In the genomic region with DNA sequence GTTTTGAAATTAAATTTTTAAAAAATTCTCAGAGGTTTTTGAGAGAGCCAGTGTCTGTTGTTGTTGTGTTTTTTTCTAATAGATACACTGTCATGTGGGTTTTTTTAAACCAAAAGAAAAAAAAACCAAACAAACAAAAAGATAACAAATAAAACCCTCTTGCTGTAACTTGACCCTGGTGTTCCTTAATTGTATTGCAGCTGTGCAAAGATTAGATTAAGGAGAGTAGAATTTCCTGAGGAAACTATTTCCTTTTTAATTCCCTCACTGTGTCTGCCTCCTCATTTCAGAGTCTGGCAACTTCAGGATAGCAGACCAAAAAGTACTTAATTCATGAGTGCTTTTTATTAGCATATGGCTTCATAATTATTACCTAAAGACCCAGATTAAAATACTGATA, we compare ENCODE assay signal across 3 cellular contexts.
TF ChIP-seq lines count a peak whose summit lies in the region.

No MANE protein-coding gene starts in this region.

TF ChIP-seq in SK-N-SH, 30 proteins besides CTCF, POLR2A, EP300 and RAD21 (continued from another document):
- TF ChIP-seq, protein P1, sequence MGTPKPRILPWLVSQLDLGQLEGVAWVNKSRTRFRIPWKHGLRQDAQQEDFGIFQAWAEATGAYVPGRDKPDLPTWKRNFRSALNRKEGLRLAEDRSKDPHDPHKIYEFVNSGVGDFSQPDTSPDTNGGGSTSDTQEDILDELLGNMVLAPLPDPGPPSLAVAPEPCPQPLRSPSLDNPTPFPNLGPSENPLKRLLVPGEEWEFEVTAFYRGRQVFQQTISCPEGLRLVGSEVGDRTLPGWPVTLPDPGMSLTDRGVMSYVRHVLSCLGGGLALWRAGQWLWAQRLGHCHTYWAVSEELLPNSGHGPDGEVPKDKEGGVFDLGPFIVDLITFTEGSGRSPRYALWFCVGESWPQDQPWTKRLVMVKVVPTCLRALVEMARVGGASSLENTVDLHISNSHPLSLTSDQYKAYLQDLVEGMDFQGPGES (IDR thresholded peaks at IDR 0.05; ENCODE audit: low read depth, low read length) = no peak
- TF ChIP-seq NFIC (IDR thresholded peaks at IDR 0.05; ENCODE audit: borderline replicate concordance) = no peak
- TF ChIP-seq, protein P2, sequence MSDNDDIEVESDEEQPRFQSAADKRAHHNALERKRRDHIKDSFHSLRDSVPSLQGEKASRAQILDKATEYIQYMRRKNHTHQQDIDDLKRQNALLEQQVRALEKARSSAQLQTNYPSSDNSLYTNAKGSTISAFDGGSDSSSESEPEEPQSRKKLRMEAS (IDR thresholded peaks at IDR 0.05; ENCODE audit: low read depth) = no peak
- TF ChIP-seq JUND (IDR thresholded peaks at IDR 0.05) = no peak
- TF ChIP-seq RFX5 (IDR thresholded peaks at IDR 0.05; ENCODE audit: low read length) = no peak
- TF ChIP-seq MEF2A (IDR thresholded peaks at IDR 0.05; ENCODE audit: borderline replicate concordance, low read depth) = no peak
- TF ChIP-seq, protein P3, sequence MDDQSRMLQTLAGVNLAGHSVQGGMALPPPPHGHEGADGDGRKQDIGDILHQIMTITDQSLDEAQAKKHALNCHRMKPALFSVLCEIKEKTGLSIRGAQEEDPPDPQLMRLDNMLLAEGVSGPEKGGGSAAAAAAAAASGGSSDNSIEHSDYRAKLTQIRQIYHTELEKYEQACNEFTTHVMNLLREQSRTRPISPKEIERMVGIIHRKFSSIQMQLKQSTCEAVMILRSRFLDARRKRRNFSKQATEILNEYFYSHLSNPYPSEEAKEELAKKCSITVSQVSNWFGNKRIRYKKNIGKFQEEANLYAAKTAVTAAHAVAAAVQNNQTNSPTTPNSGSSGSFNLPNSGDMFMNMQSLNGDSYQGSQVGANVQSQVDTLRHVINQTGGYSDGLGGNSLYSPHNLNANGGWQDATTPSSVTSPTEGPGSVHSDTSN (IDR thresholded peaks at IDR 0.05) = no peak
- TF ChIP-seq ELF1 (IDR thresholded peaks at IDR 0.05) = no peak
- no peak for TF ChIP-seq CHD2 (IDR thresholded peaks at IDR 0.05; ENCODE audit: low read length, partially characterized antibody)
- no peak for TF ChIP-seq FOXM1 (IDR thresholded peaks at IDR 0.05; ENCODE audit: low read depth)
- no peak for TF ChIP-seq GATA2 (CRISPR knock-in tag; IDR thresholded peaks at IDR 0.05)
- TF ChIP-seq, protein P4, sequence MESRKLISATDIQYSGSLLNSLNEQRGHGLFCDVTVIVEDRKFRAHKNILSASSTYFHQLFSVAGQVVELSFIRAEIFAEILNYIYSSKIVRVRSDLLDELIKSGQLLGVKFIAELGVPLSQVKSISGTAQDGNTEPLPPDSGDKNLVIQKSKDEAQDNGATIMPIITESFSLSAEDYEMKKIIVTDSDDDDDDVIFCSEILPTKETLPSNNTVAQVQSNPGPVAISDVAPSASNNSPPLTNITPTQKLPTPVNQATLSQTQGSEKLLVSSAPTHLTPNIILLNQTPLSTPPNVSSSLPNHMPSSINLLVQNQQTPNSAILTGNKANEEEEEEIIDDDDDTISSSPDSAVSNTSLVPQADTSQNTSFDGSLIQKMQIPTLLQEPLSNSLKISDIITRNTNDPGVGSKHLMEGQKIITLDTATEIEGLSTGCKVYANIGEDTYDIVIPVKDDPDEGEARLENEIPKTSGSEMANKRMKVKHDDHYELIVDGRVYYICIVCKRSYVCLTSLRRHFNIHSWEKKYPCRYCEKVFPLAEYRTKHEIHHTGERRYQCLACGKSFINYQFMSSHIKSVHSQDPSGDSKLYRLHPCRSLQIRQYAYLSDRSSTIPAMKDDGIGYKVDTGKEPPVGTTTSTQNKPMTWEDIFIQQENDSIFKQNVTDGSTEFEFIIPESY (IDR thresholded peaks at IDR 0.05; ENCODE audit: borderline replicate concordance, low read depth) = no peak
- TF ChIP-seq RXRA (IDR thresholded peaks at IDR 0.05; ENCODE audit: borderline replicate concordance, low read depth) = no peak
- no peak for TF ChIP-seq YY1 (IDR thresholded peaks at IDR 0.05; ENCODE audit: low read depth)
- TF ChIP-seq TEAD4 (IDR thresholded peaks at IDR 0.05; ENCODE audit: borderline replicate concordance, insufficient read depth) = no peak
- TF ChIP-seq TAF1 (IDR thresholded peaks at IDR 0.05; ENCODE audit: borderline replicate concordance, low read depth, low read length) = no peak

TF ChIP-seq in SK-N-SH treated with all-trans-retinoic acid at 6 μM for 48 hours, 23 proteins besides CTCF, POLR2A, EP300 and RAD21:
- TF ChIP-seq, protein P5, sequence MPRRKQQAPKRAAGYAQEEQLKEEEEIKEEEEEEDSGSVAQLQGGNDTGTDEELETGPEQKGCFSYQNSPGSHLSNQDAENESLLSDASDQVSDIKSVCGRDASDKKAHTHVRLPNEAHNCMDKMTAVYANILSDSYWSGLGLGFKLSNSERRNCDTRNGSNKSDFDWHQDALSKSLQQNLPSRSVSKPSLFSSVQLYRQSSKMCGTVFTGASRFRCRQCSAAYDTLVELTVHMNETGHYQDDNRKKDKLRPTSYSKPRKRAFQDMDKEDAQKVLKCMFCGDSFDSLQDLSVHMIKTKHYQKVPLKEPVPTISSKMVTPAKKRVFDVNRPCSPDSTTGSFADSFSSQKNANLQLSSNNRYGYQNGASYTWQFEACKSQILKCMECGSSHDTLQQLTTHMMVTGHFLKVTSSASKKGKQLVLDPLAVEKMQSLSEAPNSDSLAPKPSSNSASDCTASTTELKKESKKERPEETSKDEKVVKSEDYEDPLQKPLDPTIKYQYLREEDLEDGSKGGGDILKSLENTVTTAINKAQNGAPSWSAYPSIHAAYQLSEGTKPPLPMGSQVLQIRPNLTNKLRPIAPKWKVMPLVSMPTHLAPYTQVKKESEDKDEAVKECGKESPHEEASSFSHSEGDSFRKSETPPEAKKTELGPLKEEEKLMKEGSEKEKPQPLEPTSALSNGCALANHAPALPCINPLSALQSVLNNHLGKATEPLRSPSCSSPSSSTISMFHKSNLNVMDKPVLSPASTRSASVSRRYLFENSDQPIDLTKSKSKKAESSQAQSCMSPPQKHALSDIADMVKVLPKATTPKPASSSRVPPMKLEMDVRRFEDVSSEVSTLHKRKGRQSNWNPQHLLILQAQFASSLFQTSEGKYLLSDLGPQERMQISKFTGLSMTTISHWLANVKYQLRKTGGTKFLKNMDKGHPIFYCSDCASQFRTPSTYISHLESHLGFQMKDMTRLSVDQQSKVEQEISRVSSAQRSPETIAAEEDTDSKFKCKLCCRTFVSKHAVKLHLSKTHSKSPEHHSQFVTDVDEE (CRISPR knock-in tag; IDR thresholded peaks at IDR 0.05) = no peak
- no peak for TF ChIP-seq ZNF565 (CRISPR knock-in tag; conservative IDR thresholded peaks at IDR 0.05; ENCODE audit: low read depth)
- TF ChIP-seq, protein P6, sequence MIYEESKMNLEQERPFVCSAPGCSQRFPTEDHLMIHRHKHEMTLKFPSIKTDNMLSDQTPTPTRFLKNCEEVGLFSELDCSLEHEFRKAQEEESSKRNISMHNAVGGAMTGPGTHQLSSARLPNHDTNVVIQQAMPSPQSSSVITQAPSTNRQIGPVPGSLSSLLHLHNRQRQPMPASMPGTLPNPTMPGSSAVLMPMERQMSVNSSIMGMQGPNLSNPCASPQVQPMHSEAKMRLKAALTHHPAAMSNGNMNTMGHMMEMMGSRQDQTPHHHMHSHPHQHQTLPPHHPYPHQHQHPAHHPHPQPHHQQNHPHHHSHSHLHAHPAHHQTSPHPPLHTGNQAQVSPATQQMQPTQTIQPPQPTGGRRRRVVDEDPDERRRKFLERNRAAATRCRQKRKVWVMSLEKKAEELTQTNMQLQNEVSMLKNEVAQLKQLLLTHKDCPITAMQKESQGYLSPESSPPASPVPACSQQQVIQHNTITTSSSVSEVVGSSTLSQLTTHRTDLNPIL (CRISPR knock-in tag; IDR thresholded peaks at IDR 0.05; ENCODE audit: low read depth) = no peak
- no peak for TF ChIP-seq ZNF8 (CRISPR knock-in tag; IDR thresholded peaks at IDR 0.05)
- TF ChIP-seq, protein P7, sequence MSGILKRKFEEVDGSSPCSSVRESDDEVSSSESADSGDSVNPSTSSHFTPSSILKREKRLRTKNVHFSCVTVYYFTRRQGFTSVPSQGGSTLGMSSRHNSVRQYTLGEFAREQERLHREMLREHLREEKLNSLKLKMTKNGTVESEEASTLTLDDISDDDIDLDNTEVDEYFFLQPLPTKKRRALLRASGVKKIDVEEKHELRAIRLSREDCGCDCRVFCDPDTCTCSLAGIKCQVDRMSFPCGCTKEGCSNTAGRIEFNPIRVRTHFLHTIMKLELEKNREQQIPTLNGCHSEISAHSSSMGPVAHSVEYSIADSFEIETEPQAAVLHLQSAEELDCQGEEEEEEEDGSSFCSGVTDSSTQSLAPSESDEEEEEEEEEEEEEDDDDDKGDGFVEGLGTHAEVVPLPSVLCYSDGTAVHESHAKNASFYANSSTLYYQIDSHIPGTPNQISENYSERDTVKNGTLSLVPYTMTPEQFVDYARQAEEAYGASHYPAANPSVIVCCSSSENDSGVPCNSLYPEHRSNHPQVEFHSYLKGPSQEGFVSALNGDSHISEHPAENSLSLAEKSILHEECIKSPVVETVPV (CRISPR knock-in tag; IDR thresholded peaks at IDR 0.05) = no peak
- no peak for TF ChIP-seq PPARA (CRISPR knock-in tag; IDR thresholded peaks at IDR 0.05; ENCODE audit: borderline replicate concordance)
- no peak for TF ChIP-seq ISL1 (CRISPR knock-in tag; IDR thresholded peaks at IDR 0.05)
- TF ChIP-seq ZNF70 (CRISPR knock-in tag; IDR thresholded peaks at IDR 0.05) = no peak

TF ChIP-seq in endothelial cell of umbilical vein, 7 proteins besides CTCF, POLR2A, EP300 and RAD21 (continued from another document):
- no peak for TF ChIP-seq JUN (IDR thresholded peaks at IDR 0.05; ENCODE audit: borderline replicate concordance, insufficient read depth, insufficient read length, low read depth)
